In genomic region chr1:100860397-100860991, GRCh38 we compare ENCODE assay signal across 13 cellular contexts. TPM values are rescaled to one million over a fixed set of nuclear protein-coding genes. Genes with fewer than 3 reads are reported as not detected.
DNase-seq lines count a peak whose midpoint lies in the region; TF ChIP-seq lines count a peak whose summit lies in the region.
"Had no signal": no experiment of that assay in that cellular context is flagged by ENCODE, and none has a peak within 500 bp of the region (broad histone marks: within the 10 kb centered on the region; RNA-seq: fewer than 3 reads in every experiment).

No MANE protein-coding gene starts in this region.

- no peaks in the 10 kb centered on the region for H3K9me3 Mint-ChIP-seq in activated T-helper 2 cell treated with anti-CD3 and anti-CD28 coated beads, Interferon-gamma antibody, Interleukin-2, Interleukin-4, amounts not matched to agents 10 μg/mL and 5 μg/mL and 100 μg/mL, durations not matched to agents 14 hours and 24 hours and 36 hours
- H3K9me3 Mint-ChIP-seq: H9; stimulated activated naive B cell treated with anti-CD40 and anti-IgM and Interleukin-4, amounts not matched to agents 10 μg/mL and 1 μg/mL and 100 μg/mL, for 72 hours had no signal

- H3K36me3 Mint-ChIP-seq in activated T-helper 2 cell treated with anti-CD3 and anti-CD28 coated beads, Interferon-gamma antibody, Interleukin-2, Interleukin-4, amounts not matched to agents 10 μg/mL and 5 μg/mL and 100 μg/mL, durations not matched to agents 14 hours and 24 hours and 36 hours (ENCODE audit: low read depth): no peaks in the 10 kb centered on the region

- no peaks in the 10 kb centered on the region for H3K4me1 Mint-ChIP-seq in activated T-helper 2 cell treated with anti-CD3 and anti-CD28 coated beads, Interferon-gamma antibody, Interleukin-2, Interleukin-4, amounts not matched to agents 10 μg/mL and 5 μg/mL and 100 μg/mL, durations not matched to agents 14 hours and 24 hours and 36 hours (ENCODE audit: low read depth)
- H3K4me1 Mint-ChIP-seq: neural crest cell; stimulated activated naive B cell treated with anti-CD40 and anti-IgM and Interleukin-4, amounts not matched to agents 10 μg/mL and 1 μg/mL and 100 μg/mL, for 72 hours had no signal

- no peak overlapping the region for H3K4me3 Mint-ChIP-seq in activated T-helper 2 cell treated with anti-CD3 and anti-CD28 coated beads, Interferon-gamma antibody, Interleukin-2, Interleukin-4, amounts not matched to agents 10 μg/mL and 5 μg/mL and 100 μg/mL, durations not matched to agents 14 hours and 24 hours and 36 hours (ENCODE audit: low read depth)
- H3K4me3 Mint-ChIP-seq: H9; neural crest cell; stimulated activated naive B cell treated with anti-CD40 and anti-IgM and Interleukin-4, amounts not matched to agents 10 μg/mL and 1 μg/mL and 100 μg/mL, for 72 hours had no signal

- H3K27me3 Mint-ChIP-seq in activated T-helper 2 cell treated with anti-CD3 and anti-CD28 coated beads, Interferon-gamma antibody, Interleukin-2, Interleukin-4, amounts not matched to agents 10 μg/mL and 5 μg/mL and 100 μg/mL, durations not matched to agents 14 hours and 24 hours and 36 hours (ENCODE audit: low read depth): peaks cover 12% of the 10 kb centered on the region

- no peak for TF ChIP-seq CTCF in astrocyte of the spinal cord (IDR thresholded peaks at IDR 0.05; ENCODE audit: low read depth, low read length)

- H3K27ac Mint-ChIP-seq in activated T-helper 2 cell treated with anti-CD3 and anti-CD28 coated beads, Interferon-gamma antibody, Interleukin-2, Interleukin-4, amounts not matched to agents 10 μg/mL and 5 μg/mL and 100 μg/mL, durations not matched to agents 14 hours and 24 hours and 36 hours: no peak overlapping the region
- H3K27ac Mint-ChIP-seq: H9; stimulated activated naive B cell treated with anti-CD40 and anti-IgM and Interleukin-4, amounts not matched to agents 10 μg/mL and 1 μg/mL and 100 μg/mL, for 72 hours had no signal

- in situ Hi-C loops in astrocyte of the spinal cord (cut with HindIII; ENCODE audit: low sequenced_read_pairs): no loop called here

- peak; percentile 58 for DNase-seq in EL
- peak; percentile 67 for DNase-seq in LHCN-M2 (ENCODE audit: low read depth)
- DNase-seq in astrocyte of the spinal cord (ENCODE audit: low read depth, low spot score): peak; percentile 77
- peak; percentile 7 for DNase-seq in kidney glomerular epithelial cell (lab: John Stamatoyannopoulos, UW)
- no peak for DNase-seq in activated T-helper 2 cell treated with anti-CD3 and anti-CD28 coated beads, Interferon-gamma antibody, Interleukin-2, Interleukin-4, amounts not matched to agents 10 μg/mL and 5 μg/mL and 100 μg/mL, durations not matched to agents 14 hours and 24 hours and 36 hours (ENCODE audit: low spot score)
- DNase-seq in Ammon's horn (ENCODE audit: low spot score): no peak
- no peak for DNase-seq in stimulated activated CD4-positive, alpha-beta T cell treated with anti-CD3 and anti-CD28 coated beads, Interleukin-2, amount 100 ng/mL, for 48 hours
- DNase-seq in Kasumi-1 (lab: John Stamatoyannopoulos, UW): no peak
- DNase-seq: COR-L47; H9; NCI-H446 treated with DMSO at 0.1 percent for 48 hours; stimulated activated naive B cell treated with anti-CD40 and anti-IgM and Interleukin-4, amounts not matched to agents 10 μg/mL and 1 μg/mL and 100 μg/mL, for 72 hours had no signal

- H3K4me3 ChIP-seq in astrocyte of the spinal cord (ENCODE audit: low read depth, low read length): no peak overlapping the region

- intact Hi-C loops in activated T-helper 2 cell treated with anti-CD3 and anti-CD28 coated beads, Interferon-gamma antibody, Interleukin-2, Interleukin-4, amounts not matched to agents 10 μg/mL and 5 μg/mL and 100 μg/mL, durations not matched to agents 14 hours and 24 hours and 36 hours (cut with micrococcal nuclease): no loop called here

RNA-seq across cellular contexts. Expression of gene EXTL2, which starts 34.1 kb away (rescaled TPM):
- 35.0 and 37.5 TPM in 2 replicates for total RNA-seq in LHCN-M2 (2014; rRNA removed)
- polyA plus RNA-seq in LHCN-M2 (2012): 11.0 TPM
- total RNA-seq in activated T-helper 2 cell treated with anti-CD3 and anti-CD28 coated beads, Interferon-gamma antibody, Interleukin-2, Interleukin-4, amounts not matched to agents 10 μg/mL and 5 μg/mL and 100 μg/mL, durations not matched to agents 14 hours and 24 hours and 36 hours: 3.4 and 3.8 TPM in 2 replicates

RNA-seq across cellular contexts. Expression of gene SLC30A7, which starts 35.4 kb away (rescaled TPM):
- 35.2 and 39.6 TPM in 2 replicates for total RNA-seq in LHCN-M2 (2014; rRNA removed)
- 6.4 TPM for polyA plus RNA-seq in LHCN-M2 (2012)
- total RNA-seq in activated T-helper 2 cell treated with anti-CD3 and anti-CD28 coated beads, Interferon-gamma antibody, Interleukin-2, Interleukin-4, amounts not matched to agents 10 μg/mL and 5 μg/mL and 100 μg/mL, durations not matched to agents 14 hours and 24 hours and 36 hours: 38.6 and 39.4 TPM in 2 replicates

Comparison
In these comparisons a context has a peak if more than half of its experiments do, and no peak if none do; other contexts are left out.
1. DNase-seq: peak in EL (single experiment), LHCN-M2 (single experiment), astrocyte of the spinal cord (single experiment) and kidney glomerular epithelial cell (single experiment); none in activated T-helper 2 cell treated with anti-CD3 and anti-CD28 coated beads, Interferon-gamma antibody, Interleukin-2, Interleukin-4, amounts not matched to agents 10 μg/mL and 5 μg/mL and 100 μg/mL, durations not matched to agents 14 hours and 24 hours and 36 hours (single experiment), Ammon's horn (single experiment), stimulated activated CD4-positive, alpha-beta T cell treated with anti-CD3 and anti-CD28 coated beads, Interleukin-2, amount 100 ng/mL, for 48 hours (0 of 2) and Kasumi-1 (0 of 2).